19 cellular contexts compared by ENCODE assay signal in the genomic region with DNA sequence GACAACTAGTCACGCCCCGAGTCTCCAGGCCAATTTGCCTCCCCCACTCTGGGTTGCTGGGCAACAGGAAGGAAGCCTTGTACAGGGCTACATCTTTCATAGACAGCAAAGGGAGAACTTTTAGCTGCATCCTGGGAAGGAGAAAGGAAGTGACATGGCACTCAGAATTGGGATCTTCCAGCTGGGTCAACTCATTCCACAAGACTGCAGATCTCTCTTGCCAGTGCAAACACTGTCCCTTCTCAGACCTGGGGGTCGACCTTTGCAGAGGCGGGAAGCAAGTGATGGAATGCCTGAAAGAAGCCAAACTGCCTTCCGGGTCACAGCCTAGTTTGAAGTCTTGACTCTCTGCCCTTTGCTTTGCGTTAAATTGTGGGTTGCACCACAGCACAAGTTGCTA.
DNase-seq lines count a peak whose midpoint lies in the region; ATAC-seq, FAIRE-seq and TF ChIP-seq lines count a peak whose summit lies in the region.
"Had no signal": no experiment of that assay in that cellular context is flagged by ENCODE, and none has a peak within 500 bp of the region (broad histone marks: within the 10 kb centered on the region; RNA-seq: fewer than 3 reads in every experiment).

No MANE protein-coding gene starts in this region.

- no peaks in the 10 kb centered on the region for H4K20me1 ChIP-seq in HepG2 (ENCODE audit: insufficient read depth, low read length)
- H4K20me1 ChIP-seq: BLaER1 had no signal

- H2AFZ ChIP-seq in HepG2 (ENCODE audit: low read length): no peak overlapping the region
- H2AFZ ChIP-seq: GM23248 had no signal

- peaks cover 12% of the 10 kb centered on the region for H3K27me3 Mint-ChIP-seq in progenitor cell of endocrine pancreas

- no peaks in the 10 kb centered on the region for H3K9me3 Mint-ChIP-seq in progenitor cell of endocrine pancreas (ENCODE audit: low read depth)
- H3K9me3 Mint-ChIP-seq: CD8-positive, alpha-beta T cell had no signal

- H3K9ac ChIP-seq in liver (ENCODE audit: low read depth in 1 of 2, low read length in 2 of 2): no peak overlapping the region
- no peak overlapping the region for H3K9ac ChIP-seq in HepG2 (ENCODE audit: insufficient read depth, low read depth, low read length)
- H3K9ac ChIP-seq: BLaER1, GM23248 had no signal

- H3K27me3 ChIP-seq in liver (ENCODE audit: control insufficient read depth in 4 of 4, insufficient read depth in 4 of 4, low read length in 3 of 4) (peaks cover 0 to 4% (median 0%) of the 10 kb centered on the region in 4 donors), HepG2 (ENCODE audit: control insufficient read depth in 1 of 2, insufficient read depth in 2 of 2, low read length in 2 of 2) (peaks cover 0 to 22% of the 10 kb centered on the region in 2 experiments; a peak in 2 of 5 replicates), lower lobe of right lung (ENCODE audit: low read depth) (no peaks in the 10 kb centered on the region), left lung (peaks cover 0 to 7% of the 10 kb centered on the region in 2 donors), esophagus muscularis mucosa (no peaks in the 10 kb centered on the region)
- H3K27me3 ChIP-seq: BLaER1 had no signal

- TF ChIP-seq CTCF in liver (IDR thresholded peaks at IDR 0.05; ENCODE audit: low read depth, low read length, missing input control) (no peak), HepG2 (CRISPR knock-in tag; IDR thresholded peaks at IDR 0.05) (no peak), lower lobe of right lung (IDR thresholded peaks at IDR 0.05) (no peak), progenitor cell of endocrine pancreas (IDR thresholded peaks at IDR 0.05; ENCODE audit: unreplicated experiment) (no peak), left lung (IDR thresholded peaks at IDR 0.05) (no peak), esophagus muscularis mucosa (IDR thresholded peaks at IDR 0.05) (no peak)

- no TSS peak for BruUV-seq in HepG2 (replicated peaks; lab: Mats Ljungman, UMichigan)

- no peak overlapping the region for H3K27ac Mint-ChIP-seq in progenitor cell of endocrine pancreas
- H3K27ac Mint-ChIP-seq: CD14-positive monocyte; CD8-positive, alpha-beta T cell had no signal

- in situ Hi-C loops in HepG2 (cut with HindIII; ENCODE audit: extremely low pct_ligation_motif_present, low pct_unique_long_range_greater_than_20kb): no loop called here

- TF ChIP-seq POLR2A in HepG2 (IDR thresholded peaks at IDR 0.05; ENCODE audit: insufficient read depth in 1 of 2, low read depth in 2 of 2, low read length in 2 of 2): no peak
- no peak for TF ChIP-seq POLR2A in esophagus muscularis mucosa (IDR thresholded peaks at IDR 0.05; ENCODE audit: low read depth)

- CTCF ChIA-PET in HepG2 (lab: Yijun Ruan, JAX; ENCODE audit: low intra/inter-chr PET ratio, low total read pairs): no interaction called here

- H3K4me3 ChIP-seq in liver (ENCODE audit: low read depth in 1 of 3, low read length in 3 of 3) (no peak overlapping the region), HepG2 (replicated peaks in 1 of 3; ENCODE audit: insufficient read depth in 1 of 3, low read depth in 2 of 3, low read length in 3 of 3) (no peak overlapping the region), lower lobe of right lung (no peak overlapping the region), left lung (no peak overlapping the region), esophagus muscularis mucosa (no peak overlapping the region)
- H3K4me3 ChIP-seq: BLaER1, GM23248, HAP-1 had no signal

- POLR2A ChIA-PET in HepG2 (lab: Yijun Ruan, JAX): no interaction called here

- no peak for TF ChIP-seq EP300 in HepG2 (IDR thresholded peaks at IDR 0.05; ENCODE audit: low read depth in 2 of 2, low read length in 2 of 2)
- TF ChIP-seq EP300 in HepG2 (CRISPR knock-in tag; IDR thresholded peaks at IDR 0.05; ENCODE audit: borderline replicate concordance): no peak
- TF ChIP-seq EP300 in esophagus muscularis mucosa (IDR thresholded peaks at IDR 0.05): no peak

- WGBS in liver: 51% methylated on average over 6 of the region's 6 CpGs
- WGBS in HepG2 (ENCODE audit: low lambda C conversion rate): 30% methylated on average over 4 of the region's 6 CpGs
- 75% methylated on average over 6 of the region's 6 CpGs for WGBS in esophagus muscularis mucosa

- no peaks in the 10 kb centered on the region for H3K36me3 Mint-ChIP-seq in progenitor cell of endocrine pancreas (ENCODE audit: insufficient read depth)
- H3K36me3 Mint-ChIP-seq: CD14-positive monocyte; CD8-positive, alpha-beta T cell had no signal

- H3K27ac ChIP-seq in liver (ENCODE audit: low read depth in 1 of 2, low read length in 2 of 2) (no peak overlapping the region), HepG2 (ENCODE audit: extremely low read length, insufficient read depth, low read length) (no peak overlapping the region), lower lobe of right lung (no peak overlapping the region), left lung (peak overlapping the region in 1 of 2 donors; percentile 10), esophagus muscularis mucosa (replicated peaks in 1 of 4) (no peak overlapping the region)
- H3K27ac ChIP-seq: BLaER1, GM23248 had no signal

- DNase-seq in HepG2 (ENCODE audit: low spot score) (no peak), lower lobe of right lung (no peak), progenitor cell of endocrine pancreas (ENCODE audit: low spot score, unreplicated experiment) (no peak), urothelium cell line (ENCODE audit: low spot score) (no peak), left lung (no peak), esophagus muscularis mucosa (ENCODE audit: extremely low spot score) (no peak), LoVo (ENCODE audit: low spot score) (no peak)
- DNase-seq: 8988T; Calu3; CD8-positive, alpha-beta T cell; GDM1; GM23248; IMR-90 had no signal

- no peaks in the 10 kb centered on the region for H3K4me1 ChIP-seq in liver (ENCODE audit: control insufficient read depth in 4 of 4, insufficient read depth in 4 of 4, low read length in 3 of 4)
- no peaks in the 10 kb centered on the region for H3K4me1 ChIP-seq in HepG2 (ENCODE audit: insufficient read depth, low read length)
- no peaks in the 10 kb centered on the region for H3K4me1 ChIP-seq in lower lobe of right lung
- H3K4me1 ChIP-seq in left lung: no peaks in the 10 kb centered on the region
- no peaks in the 10 kb centered on the region for H3K4me1 ChIP-seq in esophagus muscularis mucosa
- H3K4me1 ChIP-seq: BLaER1 had no signal

- no peak overlapping the region for H3K4me2 ChIP-seq in HepG2 (ENCODE audit: low read depth, low read length)
- H3K4me2 ChIP-seq: BLaER1 had no signal

- intact Hi-C loops in HepG2 (cut with micrococcal nuclease; ENCODE audit: unreplicated experiment): no loop called here
- intact Hi-C loops in lower lobe of right lung (cut with DNase I): no loop called here
- intact Hi-C loops in left lung (cut with DNase I): no loop called here
- intact Hi-C loops in esophagus muscularis mucosa (cut with DNase I): no loop called here

- no peak for TF ChIP-seq RAD21 in liver (IDR thresholded peaks at IDR 0.05)
- TF ChIP-seq RAD21 in HepG2 (CRISPR knock-in tag; IDR thresholded peaks at IDR 0.05): no peak

- FAIRE-seq in HepG2 (lab: Jason Lieb, UNC) (no peak), urothelium cell line (lab: Jason Lieb, UNC) (peak; percentile 65)
- FAIRE-seq: GM12892, GM18507 had no signal

- H3K36me3 ChIP-seq in liver (ENCODE audit: control insufficient read depth in 4 of 4, insufficient read depth in 3 of 4, low read depth in 1 of 4, low read length in 3 of 4) (no peaks in the 10 kb centered on the region), HepG2 (replicated peaks in 1 of 2; ENCODE audit: control insufficient read depth in 1 of 2, insufficient read depth in 2 of 2, low read length in 2 of 2) (no peaks in the 10 kb centered on the region), lower lobe of right lung (no peaks in the 10 kb centered on the region), left lung (no peaks in the 10 kb centered on the region), esophagus muscularis mucosa (no peaks in the 10 kb centered on the region)
- H3K36me3 ChIP-seq: BLaER1, HAP-1 had no signal

- H3K4me1 Mint-ChIP-seq in progenitor cell of endocrine pancreas (ENCODE audit: low read depth): peaks cover 11% of the 10 kb centered on the region
- H3K4me1 Mint-ChIP-seq: CD14-positive monocyte had no signal

- no peak for ATAC-seq in HepG2
- peak; percentile 55 to 58 for ATAC-seq in lower lobe of right lung
- no peak for ATAC-seq in left lung
- ATAC-seq: CD8-positive, alpha-beta T cell had no signal

- H3K4me3 Mint-ChIP-seq in progenitor cell of endocrine pancreas (ENCODE audit: low read depth): peak overlapping the region; percentile 20
- H3K4me3 Mint-ChIP-seq: CD14-positive monocyte; CD8-positive, alpha-beta T cell had no signal

- no peaks in the 10 kb centered on the region for H3K9me3 ChIP-seq in liver (ENCODE audit: control insufficient read depth in 4 of 4, low read length in 3 of 4)
- no peaks in the 10 kb centered on the region for H3K9me3 ChIP-seq in HepG2 (ENCODE audit: low read length)
- H3K9me3 ChIP-seq in lower lobe of right lung: no peaks in the 10 kb centered on the region
- H3K9me3 ChIP-seq in left lung: no peaks in the 10 kb centered on the region
- no peaks in the 10 kb centered on the region for H3K9me3 ChIP-seq in esophagus muscularis mucosa
- H3K9me3 ChIP-seq: BLaER1, HAP-1 had no signal

- no peaks in the 10 kb centered on the region for H3K79me2 ChIP-seq in HepG2 (ENCODE audit: insufficient read depth, low read length)

TF ChIP-seq in liver, 16 proteins besides CTCF, POLR2A, EP300 and RAD21:
- TF ChIP-seq HNF4G (IDR thresholded peaks at IDR 0.05): no peak
- peak; percentile 43 for TF ChIP-seq NR2F2 (IDR thresholded peaks at IDR 0.05)

TF ChIP-seq in HepG2, 621 proteins besides CTCF, POLR2A, EP300 and RAD21:
- TF ChIP-seq ZNF234 (CRISPR knock-in tag; conservative IDR thresholded peaks at IDR 0.05): no peak
- TF ChIP-seq, protein P1, sequence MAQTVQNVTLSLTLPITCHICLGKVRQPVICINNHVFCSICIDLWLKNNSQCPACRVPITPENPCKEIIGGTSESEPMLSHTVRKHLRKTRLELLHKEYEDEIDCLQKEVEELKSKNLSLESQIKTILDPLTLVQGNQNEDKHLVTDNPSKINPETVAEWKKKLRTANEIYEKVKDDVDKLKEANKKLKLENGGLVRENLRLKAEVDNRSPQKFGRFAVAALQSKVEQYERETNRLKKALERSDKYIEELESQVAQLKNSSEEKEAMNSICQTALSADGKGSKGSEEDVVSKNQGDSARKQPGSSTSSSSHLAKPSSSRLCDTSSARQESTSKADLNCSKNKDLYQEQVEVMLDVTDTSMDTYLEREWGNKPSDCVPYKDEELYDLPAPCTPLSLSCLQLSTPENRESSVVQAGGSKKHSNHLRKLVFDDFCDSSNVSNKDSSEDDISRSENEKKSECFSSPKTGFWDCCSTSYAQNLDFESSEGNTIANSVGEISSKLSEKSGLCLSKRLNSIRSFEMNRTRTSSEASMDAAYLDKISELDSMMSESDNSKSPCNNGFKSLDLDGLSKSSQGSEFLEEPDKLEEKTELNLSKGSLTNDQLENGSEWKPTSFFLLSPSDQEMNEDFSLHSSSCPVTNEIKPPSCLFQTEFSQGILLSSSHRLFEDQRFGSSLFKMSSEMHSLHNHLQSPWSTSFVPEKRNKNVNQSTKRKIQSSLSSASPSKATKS (CRISPR knock-in tag; IDR thresholded peaks at IDR 0.05): no peak
- TF ChIP-seq ZNF431 (CRISPR knock-in tag; IDR thresholded peaks at IDR 0.05; ENCODE audit: borderline replicate concordance, low read depth): no peak
- no peak for TF ChIP-seq YEATS4 (CRISPR knock-in tag; IDR thresholded peaks at IDR 0.05; ENCODE audit: borderline replicate concordance)

Comparison
In these comparisons a context has a peak if more than half of its experiments do, and no peak if none do; other contexts are left out.
1. ATAC-seq: peak in lower lobe of right lung (2 of 2); none in HepG2 (single experiment) and left lung (single experiment).